In genomic region chr20:61161649-61162210, GRCh38 we compare ENCODE assay signal across 23 cellular contexts.
DNase-seq lines count a peak whose midpoint lies in the region; ATAC-seq and TF ChIP-seq lines count a peak whose summit lies in the region.
"Had no signal": no experiment of that assay in that cellular context is flagged by ENCODE, and none has a peak within 500 bp of the region (broad histone marks: within the 10 kb centered on the region; RNA-seq: fewer than 3 reads in every experiment).

No MANE protein-coding gene starts in this region.

- H3K9me3 Mint-ChIP-seq in activated CD4-positive, alpha-beta memory T cell treated with anti-CD3 and anti-CD28 coated beads, Interleukin-2, amount 10 ng/mL, durations not matched to agents 7 days and 5 days: no peaks in the 10 kb centered on the region
- H3K9me3 Mint-ChIP-seq: activated naive CD4-positive, alpha-beta T cell treated with anti-CD3 and anti-CD28 coated beads, Interleukin-2, amount 50 U/mL, for 24 hours; natural killer cell treated with Interleukin-12 subunit alpha and Interleukin-12 subunit beta and Interleukin-15 and Interleukin-18, amount 100 ng/mL, for 72 hours had no signal

- H3K4me1 ChIP-seq in MM.1S (ENCODE audit: low read length): peaks cover 4% of the 10 kb centered on the region; the same call in 1 of the 2 replicates
- H3K4me1 ChIP-seq: psoas muscle, spleen, tibial artery had no signal

- no peak for ATAC-seq in HG03432 (IDR thresholded peaks at IDR 0.05; ENCODE audit: unreplicated experiment)
- ATAC-seq: HCT116; natural killer cell treated with Interleukin-12 subunit alpha and Interleukin-12 subunit beta and Interleukin-15 and Interleukin-18, amount 100 ng/mL, for 72 hours; Panc1; psoas muscle had no signal

- H4K20me1 ChIP-seq in MM.1S (ENCODE audit: insufficient read depth, low read length): no peaks in the 10 kb centered on the region

- H3K79me2 ChIP-seq in MM.1S (ENCODE audit: low read length): no peaks in the 10 kb centered on the region
- H3K79me2 ChIP-seq: hepatocyte had no signal

- CTCF ChIA-PET in activated CD4-positive, alpha-beta memory T cell treated with anti-CD3 and anti-CD28 coated beads, Interleukin-2, amount 10 ng/mL, durations not matched to agents 7 days and 5 days (lab: Charles Lee): interaction anchor here (0.6 to 1.3 kb wide), 4 partner anchors 24 to 1225 kb away, joined by 3 to 4 read pairs (median 3); no protein-coding TSS in a partner anchor

- H3K9me2 ChIP-seq in MM.1S (replicated peaks; ENCODE audit: insufficient read depth, low read length): no peaks in the 10 kb centered on the region

- no peak overlapping the region for H3K4me2 ChIP-seq in MM.1S (ENCODE audit: low read depth, low read length)
- H3K4me2 ChIP-seq: hepatocyte had no signal

- H3K27ac Mint-ChIP-seq in activated CD4-positive, alpha-beta memory T cell treated with anti-CD3 and anti-CD28 coated beads, Interleukin-2, amount 10 ng/mL, durations not matched to agents 7 days and 5 days: no peak overlapping the region
- H3K27ac Mint-ChIP-seq: activated naive CD4-positive, alpha-beta T cell treated with anti-CD3 and anti-CD28 coated beads, Interleukin-2, amount 50 U/mL, for 24 hours; activated T-cell treated with anti-CD3 and anti-CD28 coated beads, Interleukin-2, amount 50 U/mL, for 24 hours; memory B cell; natural killer cell treated with Interleukin-12 subunit alpha and Interleukin-12 subunit beta and Interleukin-15 and Interleukin-18, amount 100 ng/mL, for 72 hours had no signal

- H3K4me3 Mint-ChIP-seq in activated CD4-positive, alpha-beta memory T cell treated with anti-CD3 and anti-CD28 coated beads, Interleukin-2, amount 10 ng/mL, durations not matched to agents 7 days and 5 days: no peak overlapping the region
- H3K4me3 Mint-ChIP-seq: activated naive CD4-positive, alpha-beta T cell treated with anti-CD3 and anti-CD28 coated beads, Interleukin-2, amount 50 U/mL, for 24 hours; activated T-cell treated with anti-CD3 and anti-CD28 coated beads, Interleukin-2, amount 50 U/mL, for 24 hours; memory B cell; natural killer cell treated with Interleukin-12 subunit alpha and Interleukin-12 subunit beta and Interleukin-15 and Interleukin-18, amount 100 ng/mL, for 72 hours had no signal

- H3K4me3 ChIP-seq in MM.1S (ENCODE audit: low read length): no peak overlapping the region
- no peak overlapping the region for H3K4me3 ChIP-seq in epithelial cell of proximal tubule (ENCODE audit: low read depth, low read length)
- no peak overlapping the region for H3K4me3 ChIP-seq in retinal pigment epithelial cell (ENCODE audit: low read length)
- H3K4me3 ChIP-seq: hepatocyte, psoas muscle, spleen, tibial artery had no signal

- H3K36me3 ChIP-seq in MM.1S (replicated peaks; ENCODE audit: insufficient read depth, low read length): no peaks in the 10 kb centered on the region
- H3K36me3 ChIP-seq: spleen, tibial artery had no signal

- peak; percentile 5 for DNase-seq in DMS 273 (lab: John Stamatoyannopoulos, UW; ENCODE audit: unreplicated experiment)
- no peak for DNase-seq in DMS 273 treated with DMSO at 0.1 percent for 48 hours (lab: John Stamatoyannopoulos, UW)
- peak; percentile 9 for DNase-seq in MM.1S
- DNase-seq in epithelial cell of proximal tubule (ENCODE audit: low read depth): no peak
- DNase-seq in retinal pigment epithelial cell (ENCODE audit: low read depth): no peak
- DNase-seq in Kasumi-1 (lab: John Stamatoyannopoulos, UW): no peak
- no peak for DNase-seq in activated CD4-positive, alpha-beta memory T cell treated with anti-CD3 and anti-CD28 coated beads, Interleukin-2, amount 10 ng/mL, durations not matched to agents 7 days and 5 days
- DNase-seq: activated CD4-positive, alpha-beta T cell treated with anti-CD3 and anti-CD28 coated beads, Interleukin-2, amount 50 U/mL, for 48 hours; activated T-cell treated with anti-CD3 and anti-CD28 coated beads, Interleukin-2, amount 50 U/mL, for 24 hours; dermis blood vessel endothelial cell; erythroblast; NCI-H2107; psoas muscle; spleen; tibial artery had no signal

- no peaks in the 10 kb centered on the region for H3K27me3 Mint-ChIP-seq in activated CD4-positive, alpha-beta memory T cell treated with anti-CD3 and anti-CD28 coated beads, Interleukin-2, amount 10 ng/mL, durations not matched to agents 7 days and 5 days
- H3K27me3 Mint-ChIP-seq: memory B cell had no signal

- H3K36me3 Mint-ChIP-seq in activated CD4-positive, alpha-beta memory T cell treated with anti-CD3 and anti-CD28 coated beads, Interleukin-2, amount 10 ng/mL, durations not matched to agents 7 days and 5 days (ENCODE audit: low read depth): no peaks in the 10 kb centered on the region
- H3K36me3 Mint-ChIP-seq: activated naive CD4-positive, alpha-beta T cell treated with anti-CD3 and anti-CD28 coated beads, Interleukin-2, amount 50 U/mL, for 24 hours; memory B cell; natural killer cell treated with Interleukin-12 subunit alpha and Interleukin-12 subunit beta and Interleukin-15 and Interleukin-18, amount 100 ng/mL, for 72 hours had no signal

- no peak overlapping the region for H3K27ac ChIP-seq in MM.1S (ENCODE audit: low read length)
- H3K27ac ChIP-seq: 22Rv1, hepatocyte, psoas muscle, spleen, tibial artery had no signal

- no peak overlapping the region for H2AFZ ChIP-seq in MM.1S (ENCODE audit: low read length)
- H2AFZ ChIP-seq: hepatocyte had no signal

- no peaks in the 10 kb centered on the region for H3K9me3 ChIP-seq in MM.1S (replicated peaks; ENCODE audit: insufficient read depth, low read length)
- H3K9me3 ChIP-seq: psoas muscle, tibial artery had no signal

- H3K27me3 ChIP-seq in MM.1S (replicated peaks; ENCODE audit: insufficient read depth, low read length): no peaks in the 10 kb centered on the region
- H3K27me3 ChIP-seq: tibial artery had no signal

- TF ChIP-seq CTCF in MM.1S (IDR thresholded peaks at IDR 0.05; ENCODE audit: low read length): peak; percentile 9; the same call in 1 of the 2 replicates
- peak; percentile 13 for TF ChIP-seq CTCF in epithelial cell of proximal tubule (conservative IDR thresholded peaks at IDR 0.05; ENCODE audit: low read depth, low read length)
- TF ChIP-seq CTCF in retinal pigment epithelial cell (conservative IDR thresholded peaks at IDR 0.05; ENCODE audit: low read depth, low read length): peak; percentile 14

- H3F3A ChIP-seq in MM.1S (ENCODE audit: insufficient read depth, low read length): no peaks in the 10 kb centered on the region

- POLR2A ChIA-PET in activated CD4-positive, alpha-beta memory T cell treated with anti-CD3 and anti-CD28 coated beads, Interleukin-2, amount 10 ng/mL, durations not matched to agents 7 days and 5 days (lab: Charles Lee): no interaction called here

- H3K9ac ChIP-seq in MM.1S (ENCODE audit: low read length): no peak overlapping the region

- no peaks in the 10 kb centered on the region for H3K4me1 Mint-ChIP-seq in activated CD4-positive, alpha-beta memory T cell treated with anti-CD3 and anti-CD28 coated beads, Interleukin-2, amount 10 ng/mL, durations not matched to agents 7 days and 5 days
- H3K4me1 Mint-ChIP-seq: activated naive CD4-positive, alpha-beta T cell treated with anti-CD3 and anti-CD28 coated beads, Interleukin-2, amount 50 U/mL, for 24 hours; memory B cell had no signal

Comparison
In these comparisons a context has a peak if more than half of its experiments do, and no peak if none do; other contexts are left out.
1. DNase-seq: peak in DMS 273 (single experiment) and MM.1S (single experiment); none in DMS 273 treated with DMSO at 0.1 percent for 48 hours (single experiment), epithelial cell of proximal tubule (single experiment), retinal pigment epithelial cell (single experiment), Kasumi-1 (0 of 2) and activated CD4-positive, alpha-beta memory T cell treated with anti-CD3 and anti-CD28 coated beads, Interleukin-2, amount 10 ng/mL, durations not matched to agents 7 days and 5 days (single experiment).
2. Peak in every context shown above with its lines, with median percentiles within 50 percentile points of each other: CTCF ChIP-seq.